ENCODE assay signal across 8 cellular contexts in the genomic region with DNA sequence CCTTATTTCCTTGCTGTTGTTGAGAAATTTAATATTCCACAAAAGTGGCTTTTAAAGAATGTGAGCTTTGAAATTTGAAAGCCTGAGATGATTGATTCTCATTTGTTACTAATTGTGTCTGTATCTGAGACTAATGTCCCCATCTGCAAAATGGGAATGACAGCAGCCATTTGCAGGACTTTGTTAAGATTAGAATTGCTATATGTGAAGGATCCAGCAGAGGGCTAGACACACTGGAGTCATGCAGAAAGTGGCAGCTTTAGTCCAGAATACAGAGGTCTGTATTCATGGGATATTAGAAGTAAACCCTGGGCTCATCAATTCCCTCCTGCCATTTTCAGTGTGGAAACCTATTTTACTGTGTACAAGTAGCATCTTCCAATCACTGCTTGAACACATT.
DNase-seq lines count a peak whose midpoint lies in the region; ATAC-seq and TF ChIP-seq lines count a peak whose summit lies in the region.

No MANE protein-coding gene starts in this region.

- DNase-seq in H7 (peak; percentile 10), NCI-H774 (lab: John Stamatoyannopoulos, UW) (peak; percentile 19), iPS-NIHi11 (ENCODE audit: low spot score) (peak; percentile 15), DMS153 (lab: John Stamatoyannopoulos, UW) (no peak), hippocampal formation (lab: John Stamatoyannopoulos, UW) (no peak), left cardiac atrium (no peak)

- 0 out of 2 replicates have a peak, but pooled peaks have one; percentile 19 for TF ChIP-seq CTCF in GM12874 (IDR thresholded peaks at IDR 0.05; ENCODE audit: insufficient read depth, low read depth, low read length)

- H3K36me3 ChIP-seq in H7 (replicated peaks; ENCODE audit: control insufficient read depth, insufficient read depth, low read length) = no peaks in the 10 kb centered on the region

- ATAC-seq in HG03045 (IDR thresholded peaks at IDR 0.05; ENCODE audit: unreplicated experiment) (no peak), left cardiac atrium (no peak)

- H3K27me3 ChIP-seq in H7 (ENCODE audit: control insufficient read depth, insufficient read depth, low read length) = no peaks in the 10 kb centered on the region

- H3K4me3 ChIP-seq in H7 (ENCODE audit: insufficient read depth, low read depth, low read length) = no peak overlapping the region

- intact Hi-C loops in left cardiac atrium (cut with DNase I) = no loop called here

Comparison
In these comparisons a context has a peak if more than half of its experiments do, and no peak if none do; other contexts are left out.
1. DNase-seq: peak in H7 (single experiment), NCI-H774 (single experiment) and iPS-NIHi11 (single experiment); none in DMS153 (single experiment), hippocampal formation (0 of 2) and left cardiac atrium (single experiment).